In genomic region chr1:50417487-50417886, GRCh38 we compare ENCODE assay signal across 15 cellular contexts. TPM values are rescaled to one million over a fixed set of nuclear protein-coding genes. Genes with fewer than 3 reads are reported as not detected.
DNase-seq lines count a peak whose midpoint lies in the region; ATAC-seq and TF ChIP-seq lines count a peak whose summit lies in the region.
"Had no signal": no experiment of that assay in that cellular context is flagged by ENCODE, and none has a peak within 500 bp of the region (broad histone marks: within the 10 kb centered on the region; RNA-seq: fewer than 3 reads in every experiment).

No MANE protein-coding gene starts in this region.

- H3K4me3 ChIP-seq in mesendoderm (ENCODE audit: low read length) (no peak overlapping the region), ascending aorta (peak overlapping the region in 1 of 2 donors; percentile 19)
- H3K4me3 ChIP-seq: lung, sigmoid colon, tibial artery had no signal

- TF ChIP-seq CTCF in natural killer cell (IDR thresholded peaks at IDR 0.05) (no peak), type B pancreatic cell (conservative IDR thresholded peaks at IDR 0.05) (no peak), ascending aorta (IDR thresholded peaks at IDR 0.05) (no peak)

- H3K27ac Mint-ChIP-seq in natural killer cell treated with Interleukin-12 subunit alpha and Interleukin-12 subunit beta and Interleukin-15 and Interleukin-18, amount 100 ng/mL, for 72 hours: peak overlapping the region in 1 of 2 donors; percentile 66
- H3K27ac Mint-ChIP-seq in natural killer cell (no peak overlapping the region), type B pancreatic cell (no peak overlapping the region)
- peak overlapping the region; percentile 32 for H3K27ac Mint-ChIP-seq in activated naive CD8-positive, alpha-beta T cell treated with anti-CD3 and anti-CD28 coated beads, Interleukin-2, amount 50 U/mL, for 24 hours

- H3K27me3 ChIP-seq in mesendoderm (ENCODE audit: insufficient read depth, low read length, poor library complexity) (peaks cover 83% of the 10 kb centered on the region), ascending aorta (peaks cover 41% of the 10 kb centered on the region)

- H3K4ac ChIP-seq in mesendoderm (ENCODE audit: low read depth, low read length): no peak overlapping the region

- no peak overlapping the region for H2AK5ac ChIP-seq in mesendoderm (ENCODE audit: low read length)

- H3K79me2 ChIP-seq in mesendoderm (ENCODE audit: control insufficient read depth, insufficient read depth, low read length): no peaks in the 10 kb centered on the region

- H3K36me3 Mint-ChIP-seq in natural killer cell treated with Interleukin-12 subunit alpha and Interleukin-12 subunit beta and Interleukin-15 and Interleukin-18, amount 100 ng/mL, for 72 hours: peaks cover 12% of the 10 kb centered on the region
- peaks cover 8% of the 10 kb centered on the region for H3K36me3 Mint-ChIP-seq in natural killer cell
- H3K36me3 Mint-ChIP-seq in activated naive CD8-positive, alpha-beta T cell treated with anti-CD3 and anti-CD28 coated beads, Interleukin-2, amount 50 U/mL, for 24 hours (ENCODE audit: low read depth): no peaks in the 10 kb centered on the region
- H3K36me3 Mint-ChIP-seq in type B pancreatic cell: no peaks in the 10 kb centered on the region

- H3K4me2 ChIP-seq in mesendoderm (ENCODE audit: low read length): peak overlapping the region; percentile 34

- DNase-seq in natural killer cell treated with Interleukin-12 subunit alpha and Interleukin-12 subunit beta and Interleukin-15 and Interleukin-18, amount 100 ng/mL, for 72 hours (ENCODE audit: low spot score): no peak
- DNase-seq in natural killer cell: no peak
- DNase-seq in activated naive CD8-positive, alpha-beta T cell treated with anti-CD3 and anti-CD28 coated beads, Interleukin-2, amount 50 U/mL, for 24 hours: no peak
- DNase-seq in mesendoderm: peak; percentile 25
- DNase-seq in type B pancreatic cell (ENCODE audit: extremely low spot score, unreplicated experiment): no peak
- DNase-seq in ascending aorta (ENCODE audit: low spot score in 2 of 2): no peak
- DNase-seq in cortex of kidney (lab: John Stamatoyannopoulos, UW): no peak
- DNase-seq: BE2C; central memory CD4-positive, alpha-beta T cell; NCI-H1105; sigmoid colon; stimulated activated CD4-positive, alpha-beta T cell treated with anti-CD3 and anti-CD28 coated beads, Interleukin-4, amount 100 ng/mL, for 1 hour; tibial artery had no signal

- H4K5ac ChIP-seq in mesendoderm (ENCODE audit: low read length): no peak overlapping the region

- no peak for ATAC-seq in natural killer cell treated with Interleukin-12 subunit alpha and Interleukin-12 subunit beta and Interleukin-15 and Interleukin-18, amount 100 ng/mL, for 72 hours
- ATAC-seq in natural killer cell: no peak
- ATAC-seq in activated naive CD8-positive, alpha-beta T cell treated with anti-CD3 and anti-CD28 coated beads, Interleukin-2, amount 50 U/mL, for 24 hours: no peak

- no peak overlapping the region for H3K56ac ChIP-seq in mesendoderm (ENCODE audit: low read length)

- H3K27ac ChIP-seq in mesendoderm (ENCODE audit: low read depth, low read length): no peak overlapping the region
- no peak overlapping the region for H3K27ac ChIP-seq in ascending aorta
- H3K27ac ChIP-seq: neutrophil, sigmoid colon, tibial artery had no signal

- intact Hi-C loops in natural killer cell (cut with micrococcal nuclease) (no loop called here), ascending aorta (cut with DNase I) (no loop called here)

- WGBS in mesendoderm (ENCODE audit: extremely low coverage, insufficient coverage, low lambda C conversion rate): no CpG with 5 or more reads among the region's 25 CpGs

- peaks cover under 1% of the 10 kb centered on the region for H3K4me1 ChIP-seq in mesendoderm (ENCODE audit: control insufficient read depth, low read depth, low read length)
- H3K4me1 ChIP-seq in ascending aorta: peaks cover 10% of the 10 kb centered on the region in 2 donors
- H3K4me1 ChIP-seq: BE2C had no signal

- no peak overlapping the region for H4K8ac ChIP-seq in mesendoderm (ENCODE audit: low read depth, low read length)

- H3K9me3 Mint-ChIP-seq in natural killer cell treated with Interleukin-12 subunit alpha and Interleukin-12 subunit beta and Interleukin-15 and Interleukin-18, amount 100 ng/mL, for 72 hours: no peaks in the 10 kb centered on the region
- H3K9me3 Mint-ChIP-seq in natural killer cell (no peaks in the 10 kb centered on the region), type B pancreatic cell (no peaks in the 10 kb centered on the region)
- no peaks in the 10 kb centered on the region for H3K9me3 Mint-ChIP-seq in activated naive CD8-positive, alpha-beta T cell treated with anti-CD3 and anti-CD28 coated beads, Interleukin-2, amount 50 U/mL, for 24 hours

- H3K9me3 ChIP-seq in ascending aorta: no peaks in the 10 kb centered on the region
- H3K9me3 ChIP-seq: BE2C, neutrophil had no signal

- peaks cover 52 to 70% of the 10 kb centered on the region in 2 donors for H3K27me3 Mint-ChIP-seq in natural killer cell treated with Interleukin-12 subunit alpha and Interleukin-12 subunit beta and Interleukin-15 and Interleukin-18, amount 100 ng/mL, for 72 hours
- peaks cover 73 to 77% of the 10 kb centered on the region in 2 donors for H3K27me3 Mint-ChIP-seq in natural killer cell (ENCODE audit: low read depth in 2 of 2)
- H3K27me3 Mint-ChIP-seq in activated naive CD8-positive, alpha-beta T cell treated with anti-CD3 and anti-CD28 coated beads, Interleukin-2, amount 50 U/mL, for 24 hours: peaks cover 80% of the 10 kb centered on the region
- peaks cover 88% of the 10 kb centered on the region for H3K27me3 Mint-ChIP-seq in type B pancreatic cell

- no peak overlapping the region for H2BK120ac ChIP-seq in mesendoderm (ENCODE audit: low read depth, low read length)

- H3K36me3 ChIP-seq in mesendoderm (ENCODE audit: control insufficient read depth, insufficient read depth, low read length) (no peaks in the 10 kb centered on the region), ascending aorta (no peaks in the 10 kb centered on the region)
- H3K36me3 ChIP-seq: BE2C, neutrophil, sigmoid colon, tibial artery had no signal

- no peak overlapping the region for H3K23ac ChIP-seq in mesendoderm (ENCODE audit: low read length)

- H3K4me1 Mint-ChIP-seq in natural killer cell treated with Interleukin-12 subunit alpha and Interleukin-12 subunit beta and Interleukin-15 and Interleukin-18, amount 100 ng/mL, for 72 hours (ENCODE audit: low read depth in 2 of 2): peaks cover 29 to 31% of the 10 kb centered on the region in 2 donors
- H3K4me1 Mint-ChIP-seq in natural killer cell: peaks cover 25 to 34% of the 10 kb centered on the region in 2 donors
- peaks cover 24% of the 10 kb centered on the region for H3K4me1 Mint-ChIP-seq in activated naive CD8-positive, alpha-beta T cell treated with anti-CD3 and anti-CD28 coated beads, Interleukin-2, amount 50 U/mL, for 24 hours
- H3K4me1 Mint-ChIP-seq in type B pancreatic cell (ENCODE audit: unreplicated experiment): peaks cover 25% of the 10 kb centered on the region

- H3K79me1 ChIP-seq in mesendoderm (ENCODE audit: low read length): no peaks in the 10 kb centered on the region

- no peak overlapping the region for H3K9ac ChIP-seq in mesendoderm (ENCODE audit: low read length)

- H3K18ac ChIP-seq in mesendoderm (ENCODE audit: low read length): no peak overlapping the region

- peak overlapping the region; percentile 27 for H3K4me3 Mint-ChIP-seq in natural killer cell treated with Interleukin-12 subunit alpha and Interleukin-12 subunit beta and Interleukin-15 and Interleukin-18, amount 100 ng/mL, for 72 hours
- H3K4me3 Mint-ChIP-seq in natural killer cell (no peak overlapping the region), type B pancreatic cell (peak overlapping the region; percentile 77)
- H3K4me3 Mint-ChIP-seq in activated naive CD8-positive, alpha-beta T cell treated with anti-CD3 and anti-CD28 coated beads, Interleukin-2, amount 50 U/mL, for 24 hours: no peak overlapping the region

- no peak overlapping the region for H2BK15ac ChIP-seq in mesendoderm (replicated peaks; ENCODE audit: low read depth)

- H2BK5ac ChIP-seq in mesendoderm (ENCODE audit: low read length): no peak overlapping the region

RNA-seq across cellular contexts. Expression of gene DMRTA2, which starts 5.8 kb away (rescaled TPM):
- 1 to 10 TPM; 1.1 to 3.6 TPM for total RNA-seq in natural killer cell treated with Interleukin-12 subunit alpha and Interleukin-12 subunit beta and Interleukin-15 and Interleukin-18, amount 100 ng/mL, for 72 hours
- total RNA-seq in natural killer cell: not detected
- polyA plus RNA-seq in mesendoderm (2013, experiment 1 of 2): 0.03 TPM
- polyA plus RNA-seq in mesendoderm (2013, experiment 2 of 2): 0.04 TPM
- total RNA-seq in type B pancreatic cell (ENCODE audit: low replicate concordance): 0.29 and 0.48 TPM in 2 replicates
- total RNA-seq in ascending aorta: not detected

Comparison
In these comparisons a context has a peak if more than half of its experiments do, and no peak if none do; other contexts are left out.
1. H3K4me3 Mint-ChIP-seq: peak in natural killer cell treated with Interleukin-12 subunit alpha and Interleukin-12 subunit beta and Interleukin-15 and Interleukin-18, amount 100 ng/mL, for 72 hours (single experiment) and type B pancreatic cell (single experiment); none in natural killer cell (single experiment) and activated naive CD8-positive, alpha-beta T cell treated with anti-CD3 and anti-CD28 coated beads, Interleukin-2, amount 50 U/mL, for 24 hours (single experiment).